Comparison of ENCODE assay signal across 1 cellular context in genomic region chr5:80963966-80964481, GRCh38.
A peak's percentile ranks its signal among the peaks of the same experiment; 100 is the strongest.
TF ChIP-seq lines count a peak whose summit lies in the region.

No MANE protein-coding gene starts in this region.

TF ChIP-seq in HEK293, 187 proteins besides CTCF, POLR2A, EP300 and RAD21 (continued from another document):
- TF ChIP-seq, protein P1, sequence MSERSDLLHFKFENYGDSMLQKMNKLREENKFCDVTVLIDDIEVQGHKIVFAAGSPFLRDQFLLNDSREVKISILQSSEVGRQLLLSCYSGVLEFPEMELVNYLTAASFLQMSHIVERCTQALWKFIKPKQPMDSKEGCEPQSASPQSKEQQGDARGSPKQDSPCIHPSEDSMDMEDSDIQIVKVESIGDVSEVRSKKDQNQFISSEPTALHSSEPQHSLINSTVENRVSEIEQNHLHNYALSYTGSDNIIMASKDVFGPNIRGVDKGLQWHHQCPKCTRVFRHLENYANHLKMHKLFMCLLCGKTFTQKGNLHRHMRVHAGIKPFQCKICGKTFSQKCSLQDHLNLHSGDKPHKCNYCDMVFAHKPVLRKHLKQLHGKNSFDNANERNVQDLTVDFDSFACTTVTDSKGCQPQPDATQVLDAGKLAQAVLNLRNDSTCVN (tag by site-specific recombination; optimal IDR thresholded peaks at IDR 0.05), result no peak
- TF ChIP-seq PATZ1 (tag by site-specific recombination; IDR thresholded peaks at IDR 0.05) (no peak), ZNF248 (tag by site-specific recombination; IDR thresholded peaks at IDR 0.05) (no peak), KLF10 (tag by site-specific recombination; IDR thresholded peaks at IDR 0.05) (no peak), ZNF629 (tag by site-specific recombination; IDR thresholded peaks at IDR 0.05) (peak; percentile 61), ZFP41 (tag by site-specific recombination; IDR thresholded peaks at IDR 0.05; ENCODE audit: borderline replicate concordance) (no peak), ZNF341 (tag by site-specific recombination; IDR thresholded peaks at IDR 0.05; ENCODE audit: low read depth) (no peak), ZBTB10 (tag by site-specific recombination; IDR thresholded peaks at IDR 0.05) (no peak), SCRT2 (tag by site-specific recombination; IDR thresholded peaks at IDR 0.05) (no peak), ZNF473 (tag by site-specific recombination; IDR thresholded peaks at IDR 0.05) (no peak), ZNF830 (tag by site-specific recombination; IDR thresholded peaks at IDR 0.05; ENCODE audit: low read depth) (no peak), ZNF560 (tag by site-specific recombination; IDR thresholded peaks at IDR 0.05; ENCODE audit: borderline replicate concordance) (no peak), ZSCAN30 (tag by site-specific recombination; IDR thresholded peaks at IDR 0.05) (no peak), ZNF184 (tag by site-specific recombination; IDR thresholded peaks at IDR 0.05) (peak; percentile 50; the same call in 1 of the 2 replicates)
TF ChIP-seq in HEK293: peak in this region for 16.
